ENCODE assay signal across 36 cellular contexts in the genomic region with DNA sequence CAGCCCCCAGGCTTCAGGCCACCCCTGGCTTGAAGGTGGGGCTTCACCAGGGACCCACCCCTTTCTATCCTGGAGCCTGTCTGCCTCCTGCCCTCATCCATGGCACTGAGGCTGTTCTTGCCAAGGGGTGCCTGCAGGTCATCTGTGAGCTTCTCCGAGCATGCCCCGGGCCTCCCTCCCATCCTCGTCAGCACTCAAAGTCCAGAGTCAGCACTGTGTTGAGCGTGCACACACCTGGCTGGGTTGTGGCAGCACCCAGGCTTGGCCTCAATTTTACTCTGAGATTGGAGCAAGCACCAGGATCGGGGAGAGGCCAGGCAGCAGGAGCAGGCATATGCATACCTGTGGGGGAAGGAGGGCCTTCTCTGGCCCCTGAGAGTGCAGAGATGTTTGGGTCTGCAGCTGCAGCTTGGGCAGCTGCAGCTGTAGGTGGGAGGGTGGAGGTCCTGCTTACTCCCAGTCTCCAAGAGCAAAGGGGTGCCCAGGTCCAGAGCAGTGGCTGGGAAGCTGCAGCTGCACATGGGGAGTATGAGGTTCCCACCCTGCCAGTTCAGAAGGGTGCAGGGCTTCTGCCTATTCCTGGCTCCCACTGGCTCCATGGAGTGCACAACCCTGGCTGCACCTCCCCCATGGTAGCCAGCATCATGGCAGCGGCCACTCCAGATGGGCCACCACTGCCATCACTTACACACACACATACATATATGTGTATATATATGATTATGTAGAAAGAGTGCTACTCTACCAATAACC.
"Had no signal": no experiment of that assay in that cellular context is flagged by ENCODE, and none has a peak within 500 bp of the region (broad histone marks: within the 10 kb centered on the region; RNA-seq: fewer than 3 reads in every experiment).

No MANE protein-coding gene starts in this region.

- H3K27me3 ChIP-seq: adrenal gland, ascending aorta, breast epithelium, cardiac muscle cell had no signal

- H3K4me1 ChIP-seq: adrenal gland, ascending aorta, breast epithelium had no signal

- H3K36me3 ChIP-seq: adrenal gland, ascending aorta, breast epithelium, cardiac muscle cell, WERI-Rb-1 had no signal

- H3K4me3 Mint-ChIP-seq: activated B cell treated with CpG ODN at 0.5 μM for 24 hours; activated CD4-positive, alpha-beta memory T cell treated with anti-CD3 and anti-CD28 coated beads for 36 hours; activated CD8-positive, alpha-beta memory T cell treated with anti-CD3 and anti-CD28 coated beads, Interleukin-2, amount 10 ng/mL, durations not matched to agents 7 days and 5 days; activated CD8-positive, alpha-beta T cell treated with anti-CD3 and anti-CD28 coated beads, Interleukin-2, amount 10 ng/mL, durations not matched to agents 7 days and 5 days; activated naive CD4-positive, alpha-beta T cell treated with anti-CD3 and anti-CD28 coated beads for 36 hours; activated naive CD4-positive, alpha-beta T cell treated with anti-CD3 and anti-CD28 coated beads, Interleukin-2, amount 50 U/mL, for 24 hours; activated naive CD8-positive, alpha-beta T cell treated with anti-CD3 and anti-CD28 coated beads for 36 hours; activated naive CD8-positive, alpha-beta T cell treated with anti-CD3 and anti-CD28 coated beads, Interleukin-2, amount 50 U/mL, for 24 hours; activated T-helper 1 cell treated with anti-CD3 and anti-CD28 coated beads, Interleukin-12 subunit alpha, Interleukin-12 subunit beta, Interleukin-2, Interleukin-4 antibody, amounts not matched to agents 30 ng/mL and 10 ng/mL and 1 ng/mL, durations not matched to agents 14 hours and 24 hours and 36 hours; brain; dendritic cell treated with granulocyte-macrophage colony-stimulating factor and Interleukin-4, amounts not matched to agents 40 ng/mL and 50 ng/mL, for 4 days; endodermal cell; T-helper 17 cell; T-helper 2 cell treated with Interferon-gamma antibody and Interleukin-4, amounts not matched to agents 5 μg/mL and 100 μg/mL, for 36 hours had no signal

- H3K4me3 ChIP-seq: adrenal gland, ascending aorta, breast epithelium, cardiac muscle cell, coronary artery, dorsolateral prefrontal cortex had no signal

- H3K4me1 Mint-ChIP-seq: activated B cell treated with CpG ODN at 0.5 μM for 24 hours; activated CD8-positive, alpha-beta memory T cell treated with anti-CD3 and anti-CD28 coated beads, Interleukin-2, amount 10 ng/mL, durations not matched to agents 7 days and 5 days; activated naive CD4-positive, alpha-beta T cell treated with anti-CD3 and anti-CD28 coated beads, Interleukin-2, amount 50 U/mL, for 24 hours; activated naive CD8-positive, alpha-beta T cell treated with anti-CD3 and anti-CD28 coated beads for 36 hours; activated naive CD8-positive, alpha-beta T cell treated with anti-CD3 and anti-CD28 coated beads, Interleukin-2, amount 50 U/mL, for 24 hours; T-helper 17 cell had no signal

- H3K9me3 ChIP-seq: adrenal gland, ascending aorta had no signal

- H3K36me3 Mint-ChIP-seq: activated CD4-positive, alpha-beta memory T cell treated with anti-CD3 and anti-CD28 coated beads for 36 hours; activated CD8-positive, alpha-beta memory T cell treated with anti-CD3 and anti-CD28 coated beads, Interleukin-2, amount 10 ng/mL, durations not matched to agents 7 days and 5 days; activated naive CD4-positive, alpha-beta T cell treated with anti-CD3 and anti-CD28 coated beads, Interleukin-2, amount 50 U/mL, for 24 hours; activated naive CD8-positive, alpha-beta T cell treated with anti-CD3 and anti-CD28 coated beads for 36 hours; brain had no signal

- H3K27ac ChIP-seq: adrenal gland, ascending aorta, breast epithelium, cardiac muscle cell, coronary artery, dorsolateral prefrontal cortex, WERI-Rb-1 had no signal

- ATAC-seq: activated CD4-positive, CD25-positive, alpha-beta regulatory T cell treated with anti-CD3 and anti-CD28 coated beads, Interleukin-2, amount 50 U/mL, for 24 hours; activated CD8-positive, alpha-beta memory T cell treated with anti-CD3 and anti-CD28 coated beads, Interleukin-2, amount 10 ng/mL, durations not matched to agents 7 days and 5 days; activated CD8-positive, alpha-beta T cell treated with anti-CD3 and anti-CD28 coated beads, Interleukin-2, amount 10 ng/mL, durations not matched to agents 7 days and 5 days; activated naive CD8-positive, alpha-beta T cell treated with anti-CD3 and anti-CD28 coated beads, Interleukin-2, amount 50 U/mL, for 24 hours; esophagus mucosa; T-helper 17 cell had no signal

- DNase-seq: activated B cell treated with CpG ODN at 0.5 μM for 24 hours; activated CD4-positive, alpha-beta memory T cell treated with anti-CD3 and anti-CD28 coated beads for 36 hours; activated CD4-positive, alpha-beta T cell treated with anti-CD3 and anti-CD28 coated beads for 48 hours; activated CD8-positive, alpha-beta memory T cell treated with anti-CD3 and anti-CD28 coated beads, Interleukin-2, amount 10 ng/mL, durations not matched to agents 7 days and 5 days; activated CD8-positive, alpha-beta memory T cell treated with anti-CD3 and anti-CD28 coated beads, Interleukin-2, amount 50 U/mL, for 4 hours; activated CD8-positive, alpha-beta T cell treated with anti-CD3 and anti-CD28 coated beads, Interleukin-2, amount 10 ng/mL, durations not matched to agents 7 days and 5 days; activated effector memory CD4-positive, alpha-beta T cell treated with anti-CD3 and anti-CD28 coated beads, Interleukin-2, amount 50 U/mL, for 16 hours; activated naive CD4-positive, alpha-beta T cell treated with anti-CD3 and anti-CD28 coated beads for 36 hours; activated naive CD8-positive, alpha-beta T cell treated with anti-CD3 and anti-CD28 coated beads for 36 hours; activated naive CD8-positive, alpha-beta T cell treated with anti-CD3 and anti-CD28 coated beads, Interleukin-2, amount 50 U/mL, for 24 hours; activated T-cell treated with anti-CD3 and anti-CD28 coated beads, Interleukin-2, amount 50 U/mL, for 1 hour; activated T-cell treated with anti-CD3 and anti-CD28 coated beads, Interleukin-2, amount 50 U/mL, for 48 hours; amygdala; central memory CD4-positive, alpha-beta T cell; cerebellar nuclear complex; dorsolateral prefrontal cortex; effector memory CD4-positive, alpha-beta T cell; endodermal cell; foreskin fibroblast; T-helper 1 cell; T-helper 17 cell; T1000; WERI-Rb-1 had no signal

- H3K27ac Mint-ChIP-seq: activated B cell treated with CpG ODN at 0.5 μM for 24 hours; activated CD4-positive, alpha-beta memory T cell treated with anti-CD3 and anti-CD28 coated beads for 36 hours; activated CD8-positive, alpha-beta memory T cell treated with anti-CD3 and anti-CD28 coated beads, Interleukin-2, amount 10 ng/mL, durations not matched to agents 7 days and 5 days; activated CD8-positive, alpha-beta T cell treated with anti-CD3 and anti-CD28 coated beads, Interleukin-2, amount 10 ng/mL, durations not matched to agents 7 days and 5 days; activated naive CD4-positive, alpha-beta T cell treated with anti-CD3 and anti-CD28 coated beads for 36 hours; activated naive CD4-positive, alpha-beta T cell treated with anti-CD3 and anti-CD28 coated beads, Interleukin-2, amount 50 U/mL, for 24 hours; activated naive CD8-positive, alpha-beta T cell treated with anti-CD3 and anti-CD28 coated beads for 36 hours; activated naive CD8-positive, alpha-beta T cell treated with anti-CD3 and anti-CD28 coated beads, Interleukin-2, amount 50 U/mL, for 24 hours; activated T-helper 1 cell treated with anti-CD3 and anti-CD28 coated beads, Interleukin-12 subunit alpha, Interleukin-12 subunit beta, Interleukin-2, Interleukin-4 antibody, amounts not matched to agents 30 ng/mL and 10 ng/mL and 1 ng/mL, durations not matched to agents 14 hours and 24 hours and 36 hours; activated T-helper 2 cell treated with anti-CD3 and anti-CD28 coated beads, Interferon-gamma antibody, Interleukin-2, Interleukin-4, amounts not matched to agents 10 μg/mL and 5 μg/mL and 100 μg/mL, durations not matched to agents 14 hours and 24 hours and 36 hours; brain; dendritic cell treated with granulocyte-macrophage colony-stimulating factor and Interleukin-4, amounts not matched to agents 40 ng/mL and 50 ng/mL, for 4 days; endodermal cell; T-helper 17 cell; T-helper 2 cell treated with Interferon-gamma antibody and Interleukin-4, amounts not matched to agents 5 μg/mL and 100 μg/mL, for 36 hours had no signal

- H3K27me3 Mint-ChIP-seq: activated B cell treated with CpG ODN at 0.5 μM for 24 hours; activated CD4-positive, alpha-beta memory T cell treated with anti-CD3 and anti-CD28 coated beads for 36 hours; activated CD8-positive, alpha-beta memory T cell treated with anti-CD3 and anti-CD28 coated beads, Interleukin-2, amount 10 ng/mL, durations not matched to agents 7 days and 5 days; activated naive CD4-positive, alpha-beta T cell treated with anti-CD3 and anti-CD28 coated beads, Interleukin-2, amount 50 U/mL, for 24 hours; activated naive CD8-positive, alpha-beta T cell treated with anti-CD3 and anti-CD28 coated beads for 36 hours; activated naive CD8-positive, alpha-beta T cell treated with anti-CD3 and anti-CD28 coated beads, Interleukin-2, amount 50 U/mL, for 24 hours; dendritic cell treated with granulocyte-macrophage colony-stimulating factor and Interleukin-4, amounts not matched to agents 40 ng/mL and 50 ng/mL, for 4 days; T-helper 17 cell had no signal

- H3K9me3 Mint-ChIP-seq: activated naive CD8-positive, alpha-beta T cell treated with anti-CD3 and anti-CD28 coated beads for 36 hours; activated T-helper 1 cell treated with anti-CD3 and anti-CD28 coated beads, Interleukin-12 subunit alpha, Interleukin-12 subunit beta, Interleukin-2, Interleukin-4 antibody, amounts not matched to agents 30 ng/mL and 10 ng/mL and 1 ng/mL, durations not matched to agents 14 hours and 24 hours and 36 hours had no signal
